Comparison of ENCODE assay signal across 15 cellular contexts in the genomic region with DNA sequence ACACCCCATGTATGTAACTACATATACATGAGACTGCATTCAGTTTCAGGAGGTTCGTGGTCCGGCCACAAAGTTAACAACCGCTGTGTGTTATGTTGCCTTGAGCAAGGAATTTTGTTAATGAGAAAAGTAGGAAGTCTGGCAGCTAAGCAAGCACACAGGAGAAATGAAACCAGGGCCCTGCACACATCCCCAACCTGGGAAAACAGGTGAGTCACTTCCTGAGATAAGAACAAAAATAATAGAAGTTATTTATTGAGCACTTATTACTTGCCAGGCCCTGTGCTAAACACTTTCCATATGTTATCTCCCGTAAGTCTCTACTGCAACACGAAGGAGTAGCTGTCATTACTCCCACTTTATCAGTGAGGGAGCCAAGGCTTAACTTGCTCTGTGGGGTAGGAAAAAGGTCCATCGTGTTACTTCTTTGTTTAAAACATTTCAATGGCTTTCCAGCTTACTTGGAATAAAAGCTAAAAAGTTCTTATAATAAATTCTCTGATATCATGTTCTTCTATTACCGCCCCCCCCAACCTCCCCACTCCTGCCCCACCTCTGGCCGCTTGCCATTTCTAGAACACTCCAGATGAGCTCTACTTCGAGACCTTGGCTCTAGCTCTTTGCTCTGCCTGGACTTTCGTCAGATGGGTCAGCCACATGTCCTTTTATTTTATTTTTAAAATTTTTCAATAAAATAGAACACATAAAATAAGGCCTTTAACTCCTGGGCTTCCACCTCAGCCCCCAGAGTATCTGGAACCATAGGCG. TPM values are rescaled to one million over a fixed set of nuclear protein-coding genes. Genes with fewer than 3 reads are reported as not detected.
DNase-seq lines count a peak whose midpoint lies in the region; ATAC-seq lines count a peak whose summit lies in the region.
"Had no signal": no experiment of that assay in that cellular context is flagged by ENCODE, and none has a peak within 500 bp of the region (broad histone marks: within the 10 kb centered on the region; RNA-seq: fewer than 3 reads in every experiment).

No MANE protein-coding gene starts in this region.

- ATAC-seq in HG03135 (IDR thresholded peaks at IDR 0.05; ENCODE audit: unreplicated experiment) (no peak), HG03469 (IDR thresholded peaks at IDR 0.05; ENCODE audit: unreplicated experiment) (no peak)
- ATAC-seq: activated CD8-positive, alpha-beta T cell treated with anti-CD3 and anti-CD28 coated beads for 36 hours; activated T-helper 17 cell treated with anti-CD3 and anti-CD28 coated beads, Interleukin-2, amount 50 U/mL, for 72 hours; stimulated activated naive B cell treated with anti-CD40 and anti-IgM and Interleukin-4, amounts not matched to agents 10 μg/mL and 1 μg/mL and 100 μg/mL, for 72 hours had no signal

- DNase-seq in A172 (ENCODE audit: low spot score) (peak; percentile 67), H4 (ENCODE audit: low spot score) (peak; percentile 15), amniotic epithelial cell (ENCODE audit: low read depth) (peak; percentile 28), iris pigment epithelial cell (ENCODE audit: low read depth) (peak; percentile 45), HCEC 1CT (no peak)
- no peak for DNase-seq in activated CD4-positive, alpha-beta T cell treated with anti-CD3 and anti-CD28 coated beads for 48 hours
- DNase-seq: activated CD8-positive, alpha-beta T cell treated with anti-CD3 and anti-CD28 coated beads for 36 hours; IMR-90; mesenchymal stem cell; NCI-H1092 treated with DMSO at 0.1 percent for 48 hours; nucleus accumbens; stimulated activated naive B cell treated with anti-CD40 and anti-IgM and Interleukin-4, amounts not matched to agents 10 μg/mL and 1 μg/mL and 100 μg/mL, for 72 hours had no signal

RNA-seq across cellular contexts. Expression of a gene that starts 36.2 kb away (rescaled TPM):
- 2.7 and 6.7 TPM in 2 replicates for total RNA-seq in A172 (2014; rRNA removed; shearing (Covaris generic))
- total RNA-seq in H4 (2014; rRNA removed; shearing (Covaris generic)) = 17.0 and 18.2 TPM in 2 replicates
- total RNA-seq: IMR-90 had no signal

Comparison
In these comparisons a context has a peak if more than half of its experiments do, and no peak if none do; other contexts are left out.
1. DNase-seq: peak in A172 (single experiment), H4 (single experiment), amniotic epithelial cell (single experiment) and iris pigment epithelial cell (single experiment); none in HCEC 1CT (single experiment) and activated CD4-positive, alpha-beta T cell treated with anti-CD3 and anti-CD28 coated beads for 48 hours (single experiment).